ENCODE assay signal across 33 cellular contexts in genomic region chr17:44889003-44889402, GRCh38. TPM values are rescaled to one million over a fixed set of nuclear protein-coding genes. Genes with fewer than 3 reads are reported as not detected.
"Had no signal": no experiment of that assay in that cellular context is flagged by ENCODE, and none has a peak within 500 bp of the region (broad histone marks: within the 10 kb centered on the region; RNA-seq: fewer than 3 reads in every experiment).

No MANE protein-coding gene starts in this region.

- H3K27ac ChIP-seq: brain microvascular endothelial cell, sigmoid colon, uterus, WERI-Rb-1 had no signal

- H3K4me1 ChIP-seq: sigmoid colon, uterus had no signal

- H3K9me3 ChIP-seq: sigmoid colon, uterus had no signal

- ATAC-seq: activated CD4-positive, CD25-positive, alpha-beta regulatory T cell treated with anti-CD3 and anti-CD28 coated beads, Interleukin-2, amount 50 U/mL, for 24 hours; esophagus mucosa; stimulated activated memory B cell treated with anti-CD40 and anti-IgM and Interleukin-4, amounts not matched to agents 10 μg/mL and 1 μg/mL and 100 μg/mL, for 72 hours had no signal

- H3K4me3 ChIP-seq: lung, sigmoid colon, uterus had no signal

- DNase-seq: activated CD4-positive, alpha-beta memory T cell treated with anti-CD3 and anti-CD28 coated beads for 36 hours; activated CD4-positive, alpha-beta T cell treated with anti-CD3 and anti-CD28 coated beads for 48 hours; activated CD8-positive, alpha-beta memory T cell treated with anti-CD3 and anti-CD28 coated beads, Interleukin-2, amount 50 U/mL, for 4 hours; activated gamma-delta T cell; activated naive CD4-positive, alpha-beta T cell treated with anti-CD3 and anti-CD28 coated beads, Interleukin-2, amount 10 ng/mL, durations not matched to agents 7 days and 5 days; activated naive CD8-positive, alpha-beta T cell treated with anti-CD3 and anti-CD28 coated beads, Interleukin-2, amount 10 ng/mL, durations not matched to agents 7 days and 5 days; activated T-cell treated with anti-CD3 and anti-CD28 coated beads, Interleukin-2, amount 50 U/mL, for 1 hour; amniotic stem cell; brain microvascular endothelial cell; central memory CD4-positive, alpha-beta T cell; endodermal cell; foreskin fibroblast; head of caudate nucleus; hippocampal formation; kidney; mesendoderm; sigmoid colon; small intestine; stimulated activated CD4-positive, alpha-beta T cell treated with anti-CD3 and anti-CD28 coated beads, Interleukin-4, amount 100 ng/mL, for 24 hours; stimulated activated naive CD8-positive, alpha-beta T cell treated with anti-CD3 and anti-CD28 coated beads, Interleukin-15, amount 100 ng/mL, for 72 hours; substantia nigra; T1000; uterus; WERI-Rb-1 had no signal

- H3K36me3 ChIP-seq: uterus had no signal

- H3K27me3 ChIP-seq: brain microvascular endothelial cell, sigmoid colon, uterus had no signal

- FAIRE-seq: astrocyte, kidney, small intestine had no signal

RNA-seq across cellular contexts. Expression of gene GFAP, which starts 26.3 kb away (rescaled TPM):
- total RNA-seq: activated CD4-positive, alpha-beta memory T cell treated with anti-CD3 and anti-CD28 coated beads for 36 hours; activated CD8-positive, alpha-beta memory T cell treated with anti-CD3 and anti-CD28 coated beads for 36 hours; activated naive CD8-positive, alpha-beta T cell treated with anti-CD3 and anti-CD28 coated beads, Interleukin-2, amount 10 ng/mL, durations not matched to agents 7 days and 5 days; astrocyte; esophagus mucosa; osteocyte; sigmoid colon had no signal

RNA-seq across cellular contexts. Expression of gene HIGD1B, which starts 41.3 kb away (rescaled TPM):
- total RNA-seq: activated CD4-positive, alpha-beta memory T cell treated with anti-CD3 and anti-CD28 coated beads for 36 hours; activated CD8-positive, alpha-beta memory T cell treated with anti-CD3 and anti-CD28 coated beads for 36 hours; activated naive CD8-positive, alpha-beta T cell treated with anti-CD3 and anti-CD28 coated beads, Interleukin-2, amount 10 ng/mL, durations not matched to agents 7 days and 5 days; astrocyte; endodermal cell; mononuclear cell; myocyte; osteocyte had no signal

RNA-seq across cellular contexts. Expression of gene GJC1, which starts 58.9 kb away (rescaled TPM):
- total RNA-seq: mononuclear cell had no signal
